ENCODE assay signal across 8 cellular contexts in the genomic region with DNA sequence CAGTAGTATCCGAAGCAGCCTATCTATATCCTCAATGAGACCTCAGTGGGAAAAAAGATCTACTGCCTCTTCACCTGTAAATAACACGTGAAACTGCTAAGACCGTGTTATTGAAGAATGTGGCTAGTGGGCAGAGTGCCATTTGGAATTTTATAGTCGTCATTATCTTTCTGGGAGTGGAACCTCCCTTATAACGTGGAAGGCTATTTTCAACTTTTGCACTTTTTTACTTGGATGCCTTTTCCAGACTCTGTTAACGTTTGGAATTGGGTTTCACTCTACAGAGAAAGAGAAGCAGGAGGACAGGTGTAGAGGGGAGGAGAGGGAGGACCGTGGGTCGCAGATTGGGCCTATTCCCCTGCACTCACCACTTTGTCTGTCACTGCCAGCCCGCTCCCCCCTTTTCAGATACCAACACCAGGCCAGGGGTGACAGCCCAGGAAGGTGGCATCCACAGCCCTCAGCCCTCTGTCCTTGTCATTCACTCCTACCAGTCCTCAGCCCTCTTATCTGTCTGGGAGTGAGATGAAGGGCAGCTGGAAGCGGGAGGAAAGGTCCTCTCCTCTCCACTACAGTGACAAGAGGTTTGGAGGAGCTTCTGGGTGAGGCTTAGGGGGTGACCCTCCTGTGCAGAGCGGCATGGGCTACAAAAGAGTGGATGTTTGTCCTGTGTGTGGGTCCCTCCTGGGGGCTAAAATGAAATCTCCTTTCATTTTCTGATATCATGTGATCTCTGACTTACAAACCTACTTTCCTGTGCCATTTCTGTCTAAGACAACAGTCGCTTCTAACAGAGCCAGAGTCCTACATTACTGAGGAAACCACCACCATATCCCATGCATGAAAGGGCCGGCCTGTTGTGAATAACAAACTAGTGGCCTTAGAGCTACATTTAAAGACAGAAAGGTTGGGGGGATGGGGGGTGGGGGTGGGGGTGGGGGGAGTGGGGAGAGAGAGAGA. TPM values are rescaled to one million over a fixed set of nuclear protein-coding genes. Genes with fewer than 3 reads are reported as not detected.
DNase-seq lines count a peak whose midpoint lies in the region; ATAC-seq and TF ChIP-seq lines count a peak whose summit lies in the region.

No MANE protein-coding gene starts in this region.

- H3K9me3 ChIP-seq in CD4-positive, alpha-beta memory T cell (ENCODE audit: control insufficient read depth in 1 of 2, low read length in 2 of 2) = no peaks in the 10 kb centered on the region
- no peaks in the 10 kb centered on the region for H3K9me3 ChIP-seq in mucosa of descending colon
- H3K9me3 ChIP-seq in adrenal gland (replicated peaks in 1 of 3) = no peaks in the 10 kb centered on the region

- H3K27me3 ChIP-seq in CD4-positive, alpha-beta memory T cell (ENCODE audit: insufficient read depth, low read length) = no peaks in the 10 kb centered on the region
- H3K27me3 ChIP-seq in adrenal gland = no peaks in the 10 kb centered on the region

- H3K9me3 Mint-ChIP-seq in CD4-positive, alpha-beta memory T cell = no peaks in the 10 kb centered on the region
- no peaks in the 10 kb centered on the region for H3K9me3 Mint-ChIP-seq in WTC11

- no peaks in the 10 kb centered on the region for H3K36me3 ChIP-seq in CD4-positive, alpha-beta memory T cell (ENCODE audit: insufficient read depth, low read length)
- no peaks in the 10 kb centered on the region for H3K36me3 ChIP-seq in mucosa of descending colon (ENCODE audit: low read depth)
- no peaks in the 10 kb centered on the region for H3K36me3 ChIP-seq in adrenal gland (replicated peaks in 1 of 2)

- no peak for DNase-seq in CD4-positive, alpha-beta memory T cell
- DNase-seq in GM20000 (ENCODE audit: low spot score) (peak; percentile 27), WTC11 (ENCODE audit: low spot score) (no peak), mucosa of descending colon (peak in 2 of 3 donors; percentile 57 to 73), adrenal gland (no peak)

- intact Hi-C loops in CD4-positive, alpha-beta memory T cell (cut with micrococcal nuclease) = loop anchor here (2.0 kb wide), 2 partner anchors 43 to 115 kb away; a partner anchor contains a TSS
- intact Hi-C loops in mucosa of descending colon (cut with DNase I, micrococcal nuclease) = no loop called here
- intact Hi-C loops in adrenal gland (cut with DNase I) = no loop called here

- TF ChIP-seq CTCF in GM20000 (IDR thresholded peaks at IDR 0.05; ENCODE audit: extremely low read depth, missing control alignments) (no peak), WTC11 (IDR thresholded peaks at IDR 0.05) (no peak), mucosa of descending colon (IDR thresholded peaks at IDR 0.05) (no peak), adrenal gland (IDR thresholded peaks at IDR 0.05) (no peak)

- POLR2A ChIA-PET in CD4-positive, alpha-beta memory T cell (lab: Charles Lee; ENCODE audit: partially characterized antibody) = interaction anchor here (1.2 to 2.5 kb wide), 4 partner anchors 24 to 114 kb away, joined by 5 to 11 read pairs (median 9); a partner anchor contains a TSS
- POLR2A ChIA-PET in WTC11 (lab: Charles Lee) = interaction anchor here (1.6 kb wide), 1 partner anchor 24 kb away, joined by 4 read pairs; a partner anchor contains a TSS

- no peaks in the 10 kb centered on the region for H3K36me3 Mint-ChIP-seq in CD4-positive, alpha-beta memory T cell
- peaks cover 6% of the 10 kb centered on the region; the same call in 1 of the 2 replicates for H3K36me3 Mint-ChIP-seq in WTC11

- peak overlapping the region; percentile 39 to 75 (median 65) for H3K4me3 Mint-ChIP-seq in CD4-positive, alpha-beta memory T cell
- H3K4me3 Mint-ChIP-seq in WTC11 = peak overlapping the region; percentile 30

- peak overlapping the region; percentile 33 to 92 (median 67) for H3K27ac Mint-ChIP-seq in CD4-positive, alpha-beta memory T cell
- H3K27ac Mint-ChIP-seq in WTC11 = peak overlapping the region; percentile 85

- no peaks in the 10 kb centered on the region for H3K27me3 Mint-ChIP-seq in CD4-positive, alpha-beta memory T cell
- H3K27me3 Mint-ChIP-seq in WTC11 (ENCODE audit: low read depth) = no peaks in the 10 kb centered on the region

- WGBS in adrenal gland, 4 donors = 67 to 83% (median 73%) methylated on average over 12 to 13 of the region's 13 CpGs

- H3K4me3 ChIP-seq in CD4-positive, alpha-beta memory T cell (ENCODE audit: low read length in 2 of 2) = peak overlapping the region in 1 of 2 donors; percentile 13
- no peak overlapping the region for H3K4me3 ChIP-seq in mucosa of descending colon
- H3K4me3 ChIP-seq in adrenal gland = no peak overlapping the region

- no peak for ATAC-seq in WTC11
- ATAC-seq in mucosa of descending colon = peak; percentile 12
- no peak for ATAC-seq in GM21737 (IDR thresholded peaks at IDR 0.05; ENCODE audit: unreplicated experiment)
- ATAC-seq in SK-N-SH treated with all-trans-retinoic acid at 6 μM for 48 hours = no peak
- ATAC-seq in GM19455 (IDR thresholded peaks at IDR 0.05; ENCODE audit: unreplicated experiment) = no peak

- H3K27ac ChIP-seq in CD4-positive, alpha-beta memory T cell (ENCODE audit: low read depth, low read length) = peak overlapping the region; percentile 49
- no peak overlapping the region for H3K27ac ChIP-seq in adrenal gland

- peaks cover 30% of the 10 kb centered on the region for H3K4me1 ChIP-seq in CD4-positive, alpha-beta memory T cell (ENCODE audit: insufficient read depth, low read length)
- H3K4me1 ChIP-seq in mucosa of descending colon (ENCODE audit: low read depth) (peaks cover 35% of the 10 kb centered on the region), adrenal gland (replicated peaks in 1 of 2) (peaks cover 0 to 25% of the 10 kb centered on the region in 2 donors)

- TF ChIP-seq POLR2A in adrenal gland (IDR thresholded peaks at IDR 0.05) = no peak

- CTCF ChIA-PET in CD4-positive, alpha-beta memory T cell (lab: Charles Lee; ENCODE audit: partially characterized antibody) = interaction anchor here (1.0 to 6.9 kb wide), 7 partner anchors 8 to 510 kb away, joined by 3 to 62 read pairs (median 5); no protein-coding TSS in a partner anchor
- CTCF ChIA-PET in WTC11 (lab: Charles Lee) = interaction anchor here (0.6 to 3.4 kb wide), 15 partner anchors 8 to 445 kb away, joined by 3 to 39 read pairs (median 4); no protein-coding TSS in a partner anchor

- peaks cover 23 to 26% (median 24%) of the 10 kb centered on the region in 4 donors for H3K4me1 Mint-ChIP-seq in CD4-positive, alpha-beta memory T cell
- H3K4me1 Mint-ChIP-seq in WTC11 = peaks cover 39% of the 10 kb centered on the region

TF ChIP-seq in WTC11, 78 proteins besides CTCF, POLR2A, EP300 and RAD21:
- TF ChIP-seq FOXJ3 (CRISPR knock-in tag; IDR thresholded peaks at IDR 0.05; ENCODE audit: borderline replicate concordance) = no peak
- TF ChIP-seq, protein P1, sequence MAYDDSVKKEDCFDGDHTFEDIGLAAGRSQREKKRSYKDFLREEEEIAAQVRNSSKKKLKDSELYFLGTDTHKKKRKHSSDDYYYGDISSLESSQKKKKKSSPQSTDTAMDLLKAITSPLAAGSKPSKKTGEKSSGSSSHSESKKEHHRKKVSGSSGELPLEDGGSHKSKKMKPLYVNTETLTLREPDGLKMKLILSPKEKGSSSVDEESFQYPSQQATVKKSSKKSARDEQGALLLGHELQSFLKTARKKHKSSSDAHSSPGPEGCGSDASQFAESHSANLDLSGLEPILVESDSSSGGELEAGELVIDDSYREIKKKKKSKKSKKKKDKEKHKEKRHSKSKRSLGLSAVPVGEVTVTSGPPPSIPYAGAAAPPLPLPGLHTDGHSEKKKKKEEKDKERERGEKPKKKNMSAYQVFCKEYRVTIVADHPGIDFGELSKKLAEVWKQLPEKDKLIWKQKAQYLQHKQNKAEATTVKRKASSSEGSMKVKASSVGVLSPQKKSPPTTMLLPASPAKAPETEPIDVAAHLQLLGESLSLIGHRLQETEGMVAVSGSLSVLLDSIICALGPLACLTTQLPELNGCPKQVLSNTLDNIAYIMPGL (CRISPR knock-in tag; IDR thresholded peaks at IDR 0.05) = 0 out of 2 replicates have a peak, but pooled peaks have one; percentile 18

TF ChIP-seq in SK-N-SH treated with all-trans-retinoic acid at 6 μM for 48 hours, 23 proteins besides CTCF, POLR2A, EP300 and RAD21:
- TF ChIP-seq ZFP3 (CRISPR knock-in tag; IDR thresholded peaks at IDR 0.05) (no peak), OSR1 (CRISPR knock-in tag; IDR thresholded peaks at IDR 0.05) (no peak), PPARA (CRISPR knock-in tag; IDR thresholded peaks at IDR 0.05; ENCODE audit: borderline replicate concordance) (no peak), ESRRG (CRISPR knock-in tag; IDR thresholded peaks at IDR 0.05) (no peak)
- TF ChIP-seq, protein P2, sequence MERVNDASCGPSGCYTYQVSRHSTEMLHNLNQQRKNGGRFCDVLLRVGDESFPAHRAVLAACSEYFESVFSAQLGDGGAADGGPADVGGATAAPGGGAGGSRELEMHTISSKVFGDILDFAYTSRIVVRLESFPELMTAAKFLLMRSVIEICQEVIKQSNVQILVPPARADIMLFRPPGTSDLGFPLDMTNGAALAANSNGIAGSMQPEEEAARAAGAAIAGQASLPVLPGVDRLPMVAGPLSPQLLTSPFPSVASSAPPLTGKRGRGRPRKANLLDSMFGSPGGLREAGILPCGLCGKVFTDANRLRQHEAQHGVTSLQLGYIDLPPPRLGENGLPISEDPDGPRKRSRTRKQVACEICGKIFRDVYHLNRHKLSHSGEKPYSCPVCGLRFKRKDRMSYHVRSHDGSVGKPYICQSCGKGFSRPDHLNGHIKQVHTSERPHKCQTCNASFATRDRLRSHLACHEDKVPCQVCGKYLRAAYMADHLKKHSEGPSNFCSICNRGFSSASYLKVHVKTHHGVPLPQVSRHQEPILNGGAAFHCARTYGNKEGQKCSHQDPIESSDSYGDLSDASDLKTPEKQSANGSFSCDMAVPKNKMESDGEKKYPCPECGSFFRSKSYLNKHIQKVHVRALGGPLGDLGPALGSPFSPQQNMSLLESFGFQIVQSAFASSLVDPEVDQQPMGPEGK (CRISPR knock-in tag; IDR thresholded peaks at IDR 0.05; ENCODE audit: borderline replicate concordance) = no peak
TF ChIP-seq in SK-N-SH treated with all-trans-retinoic acid at 6 μM for 48 hours: peak in this region for 0.

RNA-seq across cellular contexts. Expression of a gene that starts 23.9 kb away (rescaled TPM):
- total RNA-seq in CD4-positive, alpha-beta memory T cell = 10 to 100 TPM; 57.7 to 59.9 TPM
- 10 to 100 TPM; 19.9 to 28.4 TPM for polyA plus RNA-seq in CD4-positive, alpha-beta memory T cell
- total RNA-seq in WTC11 (2021) (14.6 to 16.7 TPM (median 15.3 TPM) in 3 replicates), mucosa of descending colon (10 to 100 TPM in 2 of 3 donors, 1 to 10 TPM in 1; 8.9 to 30.9 (median 13.2) TPM), adrenal gland (10 to 100 TPM in 6 of 8 donors, 1 to 10 TPM in 2; 8.0 to 19.3 (median 14.3) TPM)
- polyA plus RNA-seq in adrenal gland = 10 to 100 TPM in 1 of 3 donors, 1 to 10 TPM in 2; 5.6 to 10.9 (median 7.2) TPM

RNA-seq across cellular contexts. Expression of a gene that starts 43.1 kb away (rescaled TPM):
- 10 to 100 TPM in 1 of 2 experiments, 1 to 10 TPM in 1; 8.2 to 10.3 TPM for total RNA-seq in CD4-positive, alpha-beta memory T cell
- 1 to 10 TPM; 1.6 to 2.0 TPM for polyA plus RNA-seq in CD4-positive, alpha-beta memory T cell
- total RNA-seq in WTC11 (2021) (0.73 to 1.6 TPM (median 0.80 TPM) in 3 replicates), mucosa of descending colon (10 to 100 TPM in 1 of 3 donors, 1 to 10 TPM in 2; 8.2 to 14.7 (median 8.4) TPM), adrenal gland (100 to 1,000 TPM in 2 of 8 donors, 10 to 100 TPM in 6; 40.5 to 124 (median 60.0) TPM)
- polyA plus RNA-seq in adrenal gland = 100 to 1,000 TPM in 1 of 3 donors, 10 to 100 TPM in 2; 13.0 to 196 (median 15.3) TPM

Comparison
In these comparisons a context has a peak if more than half of its experiments do, and no peak if none do; other contexts are left out.
1. DNase-seq: peak in GM20000 (single experiment) and mucosa of descending colon (2 of 3); none in CD4-positive, alpha-beta memory T cell (0 of 5), WTC11 (single experiment) and adrenal gland (0 of 7).